Comparison of ENCODE assay signal across 13 cellular contexts in the genomic region with DNA sequence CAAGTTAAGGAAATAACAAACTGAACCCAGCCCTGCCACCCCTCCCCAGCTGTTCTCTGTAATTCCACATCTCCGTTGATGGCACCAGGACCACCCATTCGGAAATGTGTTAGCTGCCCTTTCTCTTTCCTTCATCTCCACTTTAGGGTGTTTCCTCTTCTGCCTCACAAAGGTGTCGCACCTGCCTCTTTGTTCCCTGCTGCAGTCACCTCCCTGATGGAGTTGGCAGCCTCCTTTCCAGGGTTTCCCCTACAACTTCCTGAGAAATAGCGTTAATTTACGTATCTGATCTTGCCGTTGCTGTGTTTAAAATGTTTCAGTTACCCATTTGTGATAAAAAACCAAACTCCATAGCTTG. TPM values are rescaled to one million over a fixed set of nuclear protein-coding genes. Genes with fewer than 3 reads are reported as not detected.
A peak's percentile ranks its signal among the peaks of the same experiment; 100 is the strongest.
DNase-seq lines count a peak whose midpoint lies in the region; ATAC-seq and TF ChIP-seq lines count a peak whose summit lies in the region.
"Had no signal": no experiment of that assay in that cellular context is flagged by ENCODE, and none has a peak within 500 bp of the region (broad histone marks: within the 10 kb centered on the region; RNA-seq: fewer than 3 reads in every experiment).

No MANE protein-coding gene starts in this region.

- H3K4me3 Mint-ChIP-seq in GM23338 (no peak overlapping the region), WTC11 (no peak overlapping the region)
- H3K4me3 Mint-ChIP-seq in T-helper 2 cell treated with Interferon-gamma antibody and Interleukin-4, amounts not matched to agents 5 μg/mL and 100 μg/mL, for 36 hours: no peak overlapping the region
- H3K4me3 Mint-ChIP-seq: dendritic cell treated with granulocyte-macrophage colony-stimulating factor and Interleukin-4, amounts not matched to agents 40 ng/mL and 50 ng/mL, for 4 days had no signal

- POLR2A ChIA-PET in WTC11 (lab: Charles Lee): interaction anchor here (0.8 kb wide), 1 partner anchor 59 kb away, joined by 3 read pairs; no protein-coding TSS in a partner anchor

- no peak for TF ChIP-seq CTCF in GM23338 (conservative IDR thresholded peaks at IDR 0.05; ENCODE audit: low read depth in 2 of 2)
- TF ChIP-seq CTCF in WTC11 (IDR thresholded peaks at IDR 0.05): no peak

- H3K4ac ChIP-seq in neuronal stem cell (ENCODE audit: low read length): no peak overlapping the region

- no peaks in the 10 kb centered on the region for H3K79me1 ChIP-seq in neuronal stem cell (ENCODE audit: low read depth, low read length)

- H2BK15ac ChIP-seq in neuronal stem cell (ENCODE audit: low read length): no peak overlapping the region

- no peak overlapping the region for H3K14ac ChIP-seq in neuronal stem cell (ENCODE audit: low read length)

- H3K4me1 Mint-ChIP-seq in GM23338 (peaks cover 16% of the 10 kb centered on the region; the same call in 2 of the 3 replicates), WTC11 (peaks cover 10% of the 10 kb centered on the region; the same call in 1 of the 2 replicates)
- peaks cover 6% of the 10 kb centered on the region for H3K4me1 Mint-ChIP-seq in T-helper 2 cell treated with Interferon-gamma antibody and Interleukin-4, amounts not matched to agents 5 μg/mL and 100 μg/mL, for 36 hours (ENCODE audit: low read depth)

- H2BK12ac ChIP-seq in neuronal stem cell (ENCODE audit: low read length): no peak overlapping the region

- no peaks in the 10 kb centered on the region for H3K9me3 ChIP-seq in neuronal stem cell (replicated peaks in 1 of 2; ENCODE audit: control insufficient read depth in 2 of 2, insufficient read depth in 1 of 2, low read depth in 1 of 2, low read length in 2 of 2)

- H2BK120ac ChIP-seq in neuronal stem cell (ENCODE audit: low read depth, low read length): no peak overlapping the region

- H3K4me3 ChIP-seq in GM23338: peak overlapping the region; percentile 24; the same call in 1 of the 2 replicates
- no peak overlapping the region for H3K4me3 ChIP-seq in neuronal stem cell (ENCODE audit: low read length in 2 of 2)
- H3K4me3 ChIP-seq: lung had no signal

- no peak overlapping the region for H3K9ac ChIP-seq in neuronal stem cell (ENCODE audit: low read depth, low read length, poor library complexity)

- H3K36me3 Mint-ChIP-seq in GM23338 (ENCODE audit: low read depth) (peaks cover 3% of the 10 kb centered on the region; the same call in 2 of the 3 replicates), WTC11 (peaks cover 2% of the 10 kb centered on the region; the same call in 1 of the 2 replicates)
- H3K36me3 Mint-ChIP-seq in T-helper 2 cell treated with Interferon-gamma antibody and Interleukin-4, amounts not matched to agents 5 μg/mL and 100 μg/mL, for 36 hours (ENCODE audit: low read depth): no peaks in the 10 kb centered on the region

- no peak overlapping the region for H4K8ac ChIP-seq in neuronal stem cell (ENCODE audit: low read depth, low read length)

- no peaks in the 10 kb centered on the region for H3F3A ChIP-seq in GM23338 (replicated peaks; ENCODE audit: low read depth)

- H3K18ac ChIP-seq in neuronal stem cell (ENCODE audit: low read length): peak overlapping the region; percentile 24

- no CpG with 5 or more reads among the region's 6 CpGs for WGBS in neuronal stem cell (ENCODE audit: extremely low coverage in 2 of 2, insufficient read length in 2 of 2, insufficient replicate concordance in 1 of 2), 2 donors

- H3K27ac Mint-ChIP-seq in GM23338: no peak overlapping the region
- H3K27ac Mint-ChIP-seq in WTC11: no peak overlapping the region
- no peak overlapping the region for H3K27ac Mint-ChIP-seq in T-helper 2 cell treated with Interferon-gamma antibody and Interleukin-4, amounts not matched to agents 5 μg/mL and 100 μg/mL, for 36 hours
- H3K27ac Mint-ChIP-seq: dendritic cell treated with granulocyte-macrophage colony-stimulating factor and Interleukin-4, amounts not matched to agents 40 ng/mL and 50 ng/mL, for 4 days had no signal

- CTCF ChIA-PET in WTC11 (lab: Charles Lee): interaction anchor here (0.7 to 6.5 kb wide), 14 partner anchors 10 to 358 kb away, joined by 3 to 44 read pairs (median 6); a partner anchor contains a TSS

- H3K27ac ChIP-seq in GM23338 (ENCODE audit: low read depth): peak overlapping the region; percentile 80
- H3K27ac ChIP-seq in neuronal stem cell (replicated peaks; ENCODE audit: low read length): no peak overlapping the region

- H3K4me1 ChIP-seq in GM23338 (ENCODE audit: insufficient read depth) (peaks cover 31% of the 10 kb centered on the region), neuronal stem cell (ENCODE audit: control insufficient read depth in 2 of 2, insufficient read depth in 1 of 2, low read depth in 1 of 2, low read length in 2 of 2) (peaks cover 0 to 3% of the 10 kb centered on the region in 2 donors)

- no peak overlapping the region for H2AK5ac ChIP-seq in neuronal stem cell (ENCODE audit: low read depth, low read length)

- no peak overlapping the region for H3K23ac ChIP-seq in neuronal stem cell (ENCODE audit: low read depth, low read length, poor library complexity)

- H3K4me2 ChIP-seq in GM23338: peak overlapping the region; percentile 43
- H3K4me2 ChIP-seq in neuronal stem cell (ENCODE audit: insufficient read depth, low read length, poor library complexity, severe bottlenecking): no peak overlapping the region

- H3K27me3 ChIP-seq in GM23338 (ENCODE audit: insufficient read depth) (no peaks in the 10 kb centered on the region), neuronal stem cell (ENCODE audit: control insufficient read depth in 3 of 3, insufficient read depth in 3 of 3, low read depth in 1 of 3, low read length in 3 of 3) (no peaks in the 10 kb centered on the region)

- peaks cover 6% of the 10 kb centered on the region for H4K20me1 ChIP-seq in GM23338 (replicated peaks; ENCODE audit: insufficient read depth)

- H3K27me3 Mint-ChIP-seq in GM23338 (ENCODE audit: insufficient read depth, low read depth, poor library complexity): no peaks in the 10 kb centered on the region
- H3K27me3 Mint-ChIP-seq in WTC11 (ENCODE audit: low read depth): no peaks in the 10 kb centered on the region
- H3K27me3 Mint-ChIP-seq in T-helper 2 cell treated with Interferon-gamma antibody and Interleukin-4, amounts not matched to agents 5 μg/mL and 100 μg/mL, for 36 hours (ENCODE audit: low read depth): peaks cover 4% of the 10 kb centered on the region

- H3K36me3 ChIP-seq in GM23338 (ENCODE audit: insufficient read depth) (no peaks in the 10 kb centered on the region), neuronal stem cell (replicated peaks in 1 of 2; ENCODE audit: control insufficient read depth in 2 of 2, insufficient read depth in 2 of 2, low read length in 2 of 2) (no peaks in the 10 kb centered on the region)

- DNase-seq in GM23338 (ENCODE audit: low spot score): peak; percentile 67
- DNase-seq in WTC11 (ENCODE audit: low spot score): peak; percentile 17
- DNase-seq in neuronal stem cell (ENCODE audit: low spot score): no peak
- DNase-seq in T-helper 2 cell treated with Interferon-gamma antibody and Interleukin-4, amounts not matched to agents 5 μg/mL and 100 μg/mL, for 36 hours (ENCODE audit: low spot score): no peak
- DNase-seq in stimulated activated CD4-positive, alpha-beta T cell treated with anti-CD3 and anti-CD28 coated beads, Interleukin-12 subunit alpha, Interleukin-12 subunit beta, amount 100 ng/mL, for 4 hours: no peak
- no peak for DNase-seq in effector CD8-positive, alpha-beta T cell (lab: John Stamatoyannopoulos, UW)
- no peak for DNase-seq in NCI-H1105 (lab: John Stamatoyannopoulos, UW)
- DNase-seq: activated gamma-delta T cell had no signal

- H2AFZ ChIP-seq in GM23338 (no peak overlapping the region), neuronal stem cell (ENCODE audit: low read length) (peak overlapping the region; percentile 21)

- H2BK5ac ChIP-seq in neuronal stem cell (ENCODE audit: low read length): no peak overlapping the region

- H3K9me3 Mint-ChIP-seq in GM23338 (no peaks in the 10 kb centered on the region), WTC11 (no peaks in the 10 kb centered on the region)
- no peaks in the 10 kb centered on the region for H3K9me3 Mint-ChIP-seq in T-helper 2 cell treated with Interferon-gamma antibody and Interleukin-4, amounts not matched to agents 5 μg/mL and 100 μg/mL, for 36 hours
- H3K9me3 Mint-ChIP-seq: dendritic cell treated with granulocyte-macrophage colony-stimulating factor and Interleukin-4, amounts not matched to agents 40 ng/mL and 50 ng/mL, for 4 days had no signal

- peaks cover 25% of the 10 kb centered on the region for H3K79me2 ChIP-seq in GM23338 (replicated peaks; ENCODE audit: insufficient read depth)

- peak; percentile 15 for ATAC-seq in GM18517 (IDR thresholded peaks at IDR 0.05; ENCODE audit: unreplicated experiment)
- peak; percentile 76 for ATAC-seq in GM23338
- peak; percentile 54 for ATAC-seq in WTC11

- H3K9me2 ChIP-seq in GM23338 (ENCODE audit: insufficient read depth): no peaks in the 10 kb centered on the region

- no peak overlapping the region for H4K91ac ChIP-seq in neuronal stem cell (ENCODE audit: low read depth, low read length, poor library complexity)

RNA-seq across cellular contexts. Expression of a gene that starts 57.3 kb away (rescaled TPM):
- not detected in 2 replicates for total RNA-seq in GM23338 (2014; rRNA removed; shearing (Covaris generic))
- polyA plus RNA-seq in GM23338 (2016; fragmentation: Nextera tagmentation; extraction: Ambion mirVana): 2.4 and 3.4 TPM in 2 replicates
- total RNA-seq in WTC11 (2021): 0.17 to 0.32 TPM in 2 of 3 replicates, not detected in the other
- polyA plus RNA-seq in neuronal stem cell (2013, experiment 1 of 2): not detected
- not detected for polyA plus RNA-seq in neuronal stem cell (2013, experiment 2 of 2)
- total RNA-seq: RPMI7951 had no signal
- polyA plus RNA-seq: neural cell had no signal

Comparison
In these comparisons a context has a peak if more than half of its experiments do, and no peak if none do; other contexts are left out.
1. ATAC-seq: peak in every context shown above with its lines; median percentile 76 in GM23338; 54 in WTC11; 15 in GM18517.
2. DNase-seq: peak in GM23338 (single experiment) and WTC11 (single experiment); none in neuronal stem cell (single experiment), T-helper 2 cell treated with Interferon-gamma antibody and Interleukin-4, amounts not matched to agents 5 μg/mL and 100 μg/mL, for 36 hours (single experiment), stimulated activated CD4-positive, alpha-beta T cell treated with anti-CD3 and anti-CD28 coated beads, Interleukin-12 subunit alpha, Interleukin-12 subunit beta, amount 100 ng/mL, for 4 hours (single experiment), effector CD8-positive, alpha-beta T cell (single experiment) and NCI-H1105 (single experiment).